Comparison of ENCODE assay signal across 8 cellular contexts in genomic region chr5:139197710-139198669, GRCh38. TPM values are rescaled to one million over a fixed set of nuclear protein-coding genes. Genes with fewer than 3 reads are reported as not detected.
DNase-seq lines count a peak whose midpoint lies in the region; ATAC-seq and TF ChIP-seq lines count a peak whose summit lies in the region.

TSS of gene SIL1 (minus strand) at chr5:139198368. CDS start at chr5:139127843, 70,525 bp downstream.

- H3K4me2 ChIP-seq in hepatocyte: peak within 1 kb of the TSS; percentile 95

- H3K9me2 ChIP-seq in hepatocyte (replicated peaks; ENCODE audit: insufficient read depth): no peaks in the 10 kb centered on the region

- TF ChIP-seq CTCF in hepatocyte (IDR thresholded peaks at IDR 0.05; ENCODE audit: poor library complexity): no peak

- H3K27me3 ChIP-seq in hepatocyte (no peaks in the 10 kb centered on the region), aorta (ENCODE audit: control insufficient read depth in 1 of 2, insufficient read depth in 2 of 2, low read length in 1 of 2) (no peaks in the 10 kb centered on the region)

- peak within 1 kb of the TSS; percentile 75 for H2AFZ ChIP-seq in hepatocyte

- no peaks in the 10 kb centered on the region for H3K9me3 ChIP-seq in hepatocyte (ENCODE audit: low read depth)
- no peaks in the 10 kb centered on the region for H3K9me3 ChIP-seq in aorta (ENCODE audit: control insufficient read depth, low read length)

- ATAC-seq in GM18517 (IDR thresholded peaks at IDR 0.05; ENCODE audit: unreplicated experiment) (peak; percentile 90), HG03039 (IDR thresholded peaks at IDR 0.05; ENCODE audit: unreplicated experiment) (peak; percentile 90), aorta (ENCODE audit: low FRiP score) (peak; percentile 97)

- peak within 1 kb of the TSS; percentile 68 for H3K4me3 ChIP-seq in hepatocyte
- peak within 1 kb of the TSS; percentile 60 to 71 for H3K4me3 ChIP-seq in aorta (ENCODE audit: low read length in 2 of 2)

- H3K36me3 ChIP-seq in hepatocyte (replicated peaks; ENCODE audit: insufficient read depth, low read depth): no peaks in the 10 kb centered on the region
- peaks cover 0 to 3% of the 10 kb centered on the region in 2 donors for H3K36me3 ChIP-seq in aorta (ENCODE audit: control insufficient read depth in 1 of 2, insufficient read depth in 2 of 2, low read length in 1 of 2)

- H3K27ac ChIP-seq in hepatocyte (peak within 1 kb of the TSS; percentile 97), aorta (ENCODE audit: low read depth in 1 of 2, low read length in 2 of 2) (peak within 1 kb of the TSS in 1 of 2 donors; percentile 54)

- H3K4me1 ChIP-seq in hepatocyte (ENCODE audit: insufficient read depth) (peaks cover 4% of the 10 kb centered on the region), aorta (ENCODE audit: control insufficient read depth in 1 of 2, insufficient read depth in 2 of 2, low read length in 2 of 2) (no peaks in the 10 kb centered on the region)

- 5% methylated on average over 35 of the region's 61 CpGs for WGBS in hepatocyte (ENCODE audit: low lambda C conversion rate, missing lambda C conversion rate)
- WGBS in aorta, 2 donors: 0 to 1% methylated on average over 56 to 61 of the region's 61 CpGs

- peaks cover 33% of the 10 kb centered on the region for H3K79me2 ChIP-seq in hepatocyte

- DNase-seq in NCI-H2081 treated with DMSO at 0.1 percent for 48 hours (lab: John Stamatoyannopoulos, UW) (peak; percentile 54), T1000 (lab: John Stamatoyannopoulos, UW) (peak; percentile 92), astrocyte of the hippocampus (ENCODE audit: low read depth, low spot score) (peak; percentile 99), hepatocyte (ENCODE audit: low spot score) (peak; percentile 99), renal cortical epithelial cell (ENCODE audit: low read depth) (peak; percentile 80), aorta (peak; percentile 98 to 99)

- intact Hi-C loops in aorta (cut with DNase I): loop anchor here (5.0 to 10.0 kb wide), 3 partner anchors 53 to 91 kb away; no protein-coding TSS in a partner anchor

- no peaks in the 10 kb centered on the region for H4K20me1 ChIP-seq in hepatocyte (ENCODE audit: insufficient read depth, poor library complexity, severe bottlenecking)

RNA-seq across cellular contexts. Expression of gene SIL1, which starts in this region (rescaled TPM):
- 73.9 and 82.0 TPM in 2 replicates for total RNA-seq in hepatocyte
- 176 and 197 TPM in 2 replicates for polyA plus RNA-seq in hepatocyte
- total RNA-seq in renal cortical epithelial cell: 59.7 and 160 TPM in 2 replicates
- 10 to 100 TPM; 48.7 to 49.8 TPM for total RNA-seq in aorta
- polyA plus RNA-seq in aorta: 10 to 100 TPM; 19.4 to 58.9 TPM
